ENCODE assay signal across 14 cellular contexts in genomic region chr22:29626497-29627195, GRCh38. TPM values are rescaled to one million over a fixed set of nuclear protein-coding genes. Genes with fewer than 3 reads are reported as not detected.
A peak's percentile ranks its signal among the peaks of the same experiment; 100 is the strongest.
DNase-seq lines count a peak whose midpoint lies in the region; ATAC-seq, FAIRE-seq and TF ChIP-seq lines count a peak whose summit lies in the region.
"Had no signal": no experiment of that assay in that cellular context is flagged by ENCODE, and none has a peak within 500 bp of the region (broad histone marks: within the 10 kb centered on the region; RNA-seq: fewer than 3 reads in every experiment).

No MANE protein-coding gene starts in this region.

- H3K4me3 ChIP-seq in A549 (no peak overlapping the region), prostate gland (no peak overlapping the region)
- H3K4me3 ChIP-seq: colonic mucosa, mucosa of descending colon, thoracic aorta had no signal

- CTCF ChIA-PET in A549 (lab: Yijun Ruan, JAX), result interaction anchor here (0.6 to 4.0 kb wide), 15 partner anchors 8 to 470 kb away, joined by 3 to 38 read pairs (median 5); partner anchors contain the start of gene NIPSNAP1

- H3K27ac ChIP-seq in A549 (peak overlapping the region in 1 of 2 experiments; percentile 94; a peak in 3 of 6 replicates), foreskin keratinocyte (no peak overlapping the region), prostate gland (no peak overlapping the region)
- H3K27ac ChIP-seq: colonic mucosa, thoracic aorta had no signal

- POLR2A ChIA-PET in A549 (lab: Yijun Ruan, JAX), result interaction anchor here (0.7 kb wide), 1 partner anchor 295 kb away, joined by 4 read pairs; no protein-coding TSS in a partner anchor

- TF ChIP-seq POLR2A in A549 (IDR thresholded peaks at IDR 0.05; ENCODE audit: low read length), result no peak
- TF ChIP-seq POLR2A in prostate gland (IDR thresholded peaks at IDR 0.05), result no peak

- H3K9me3 ChIP-seq in A549, result no peaks in the 10 kb centered on the region
- no peaks in the 10 kb centered on the region for H3K9me3 ChIP-seq in prostate gland
- H3K9me3 ChIP-seq: colonic mucosa, mucosa of descending colon, thoracic aorta had no signal

- H3K4me2 ChIP-seq in A549, result peak overlapping the region; percentile 53

- no peak for TF ChIP-seq CTCF in A549 (IDR thresholded peaks at IDR 0.05)
- TF ChIP-seq CTCF in foreskin keratinocyte (conservative IDR thresholded peaks at IDR 0.05), result no peak
- TF ChIP-seq CTCF in prostate gland (IDR thresholded peaks at IDR 0.05), result no peak

- no peak for FAIRE-seq in A549 (lab: Jason Lieb, UNC)

- TF ChIP-seq RAD21 in A549 (conservative IDR thresholded peaks at IDR 0.05 in 1 of 2, IDR thresholded peaks at IDR 0.05 in 1 of 2), result no peak

- DNase-seq in A549 (ENCODE audit: low read depth in 1 of 2, low spot score in 1 of 2) (no peak), HPDE6-E6E7 (ENCODE audit: extremely low spot score) (peak; percentile 66), amniotic epithelial cell (ENCODE audit: low read depth) (peak; percentile 86), foreskin keratinocyte (peak; percentile 58 to 83), NCI-H2081 (lab: John Stamatoyannopoulos, UW) (no peak), cerebellar cortex (ENCODE audit: low spot score) (no peak), CD1c-positive myeloid dendritic cell (ENCODE audit: extremely low spot score) (no peak), prostate gland (ENCODE audit: low spot score) (no peak)
- DNase-seq: activated CD4-positive, alpha-beta T cell treated with anti-CD3 and anti-CD28 coated beads, Interleukin-2, amount 50 U/mL, for 48 hours; activated gamma-delta T cell treated with Interleukin-2 at 50 U/mL for 16 hours; colonic mucosa; mucosa of descending colon; NCI-H2029 had no signal

- H3K27me3 ChIP-seq in foreskin keratinocyte (no peaks in the 10 kb centered on the region), prostate gland (replicated peaks; ENCODE audit: insufficient read depth) (no peaks in the 10 kb centered on the region)
- H3K27me3 ChIP-seq: colonic mucosa had no signal

- H3K36me3 ChIP-seq in prostate gland, result no peaks in the 10 kb centered on the region
- H3K36me3 ChIP-seq: colonic mucosa, thoracic aorta had no signal

- 87% methylated on average over 3 of the region's 3 CpGs for WGBS in A549 (ENCODE audit: missing lambda C conversion rate)
- WGBS in prostate gland, result 95% methylated on average over 3 of the region's 3 CpGs

- H3K4me1 ChIP-seq in A549, result peaks cover 65% of the 10 kb centered on the region
- H3K4me1 ChIP-seq in foreskin keratinocyte, result peaks cover 43% of the 10 kb centered on the region
- H3K4me1 ChIP-seq in prostate gland (replicated peaks), result peaks cover 5% of the 10 kb centered on the region

- ATAC-seq in A549 (no peak), foreskin keratinocyte (peak; percentile 28)
- ATAC-seq: mucosa of descending colon had no signal

- TF ChIP-seq EP300 in A549 (IDR thresholded peaks at IDR 0.05), result no peak

- intact Hi-C loops in prostate gland (cut with DNase I), result loop anchor here (5.0 kb wide), 1 partner anchor 381 kb away; no protein-coding TSS in a partner anchor

TF ChIP-seq in A549, 52 proteins besides CTCF, POLR2A, EP300 and RAD21:
- TF ChIP-seq TP53 (CRISPR knock-in tag; IDR thresholded peaks at IDR 0.05), result no peak
- 0 out of 4 replicates have a peak, but pooled peaks of 1 of the 2 experiments have one; percentile 14 for TF ChIP-seq CEBPB (IDR thresholded peaks at IDR 0.05)
- TF ChIP-seq RFX5 (IDR thresholded peaks at IDR 0.05), result no peak

RNA-seq across cellular contexts. Expression of gene NF2, which starts 23.2 kb away (rescaled TPM):
- polyA plus RNA-seq in A549 (2011; rRNA removed) (16.5 and 23.7 TPM in 2 replicates), A549 (2017; fragmentation: RNase III; extraction: RNeasy Plus Mini Kit Qiagen cat#74134 plus additional on column Dnase treatment) (14.4 to 17.1 TPM (median 15.9 TPM) in 3 replicates), foreskin keratinocyte (43.3 and 47.4 TPM in 2 replicates)
- polyA plus RNA-seq in A549 (2012; cell fraction: cytosol; rRNA removed), result 13.8 and 17.9 TPM in 2 replicates
- 18.8 and 19.0 TPM in 2 replicates for polyA plus RNA-seq in A549 (2012; cell fraction: nucleus; rRNA removed)
- 26.2 and 33.8 TPM in 2 replicates for polyA minus RNA-seq in A549 (2011; rRNA and poly(A)+ RNA removed)
- total RNA-seq in foreskin keratinocyte (143 and 152 TPM in 2 replicates), prostate gland (10 to 100 TPM; 32.3 to 34.7 TPM)

RNA-seq across cellular contexts. Expression of gene NIPSNAP1, which starts 45.7 kb away (rescaled TPM):
- 68.6 and 77.2 TPM in 2 replicates for polyA plus RNA-seq in A549 (2011; rRNA removed)
- polyA plus RNA-seq in A549 (2012; cell fraction: cytosol; rRNA removed), result 60.6 and 70.7 TPM in 2 replicates
- 41.3 and 43.8 TPM in 2 replicates for polyA plus RNA-seq in A549 (2012; cell fraction: nucleus; rRNA removed)
- polyA plus RNA-seq in A549 (2017; fragmentation: RNase III; extraction: RNeasy Plus Mini Kit Qiagen cat#74134 plus additional on column Dnase treatment), result 80.5 to 86.1 TPM (median 85.5 TPM) in 3 replicates
- 37.2 and 58.9 TPM in 2 replicates for polyA minus RNA-seq in A549 (2011; rRNA and poly(A)+ RNA removed)
- 72.1 and 94.8 TPM in 2 replicates for total RNA-seq in foreskin keratinocyte
- polyA plus RNA-seq in foreskin keratinocyte, result 75.0 and 89.1 TPM in 2 replicates
- total RNA-seq in prostate gland, result 10 to 100 TPM; 24.1 to 46.9 TPM

Comparison
In these comparisons a context has a peak if more than half of its experiments do, and no peak if none do; other contexts are left out.
1. DNase-seq: peak in HPDE6-E6E7 (single experiment), amniotic epithelial cell (single experiment) and foreskin keratinocyte (2 of 2); none in A549 (0 of 2), NCI-H2081 (0 of 2), cerebellar cortex (single experiment), CD1c-positive myeloid dendritic cell (single experiment) and prostate gland (single experiment).